Comparison of ENCODE assay signal across 1 cellular context in genomic region chr1:56410405-56410804, GRCh38.
TF ChIP-seq lines count a peak whose summit lies in the region.

No MANE protein-coding gene starts in this region.

TF ChIP-seq in HEK293, 187 proteins besides CTCF, POLR2A, EP300 and RAD21 (continued from another document):
- no peak for TF ChIP-seq PBX3 (CRISPR knock-in tag; IDR thresholded peaks at IDR 0.05)
